In genomic region chr21:32469628-32470027, GRCh38 we compare ENCODE assay signal across 22 cellular contexts. TPM values are rescaled to one million over a fixed set of nuclear protein-coding genes. Genes with fewer than 3 reads are reported as not detected.
DNase-seq lines count a peak whose midpoint lies in the region; ATAC-seq and TF ChIP-seq lines count a peak whose summit lies in the region.
"Had no signal": no experiment of that assay in that cellular context is flagged by ENCODE, and none has a peak within 500 bp of the region (broad histone marks: within the 10 kb centered on the region; RNA-seq: fewer than 3 reads in every experiment).

No MANE protein-coding gene starts in this region.

- H3K36me3 ChIP-seq in HEK293 (ENCODE audit: control insufficient read depth in 2 of 2, insufficient read depth in 1 of 2, low read length in 2 of 2), result no peaks in the 10 kb centered on the region; a peak in 1 of 3 replicates
- H3K36me3 ChIP-seq: BE2C; BLaER1 treated with 17β-estradiol and CSF1 and Interleukin-3, amounts not matched to agents 10 nM and 100 nM had no signal

- CTCF ChIA-PET in HEK293 (lab: Yijun Ruan, JAX), result no interaction called here

- peaks cover 3% of the 10 kb centered on the region for H3K27me3 Mint-ChIP-seq in chondrocyte (ENCODE audit: low read depth)
- H3K27me3 Mint-ChIP-seq in stimulated activated memory B cell treated with anti-CD40 and anti-IgM and Interleukin-4, amounts not matched to agents 10 μg/mL and 1 μg/mL and 100 μg/mL, for 72 hours, result no peaks in the 10 kb centered on the region
- H3K27me3 Mint-ChIP-seq: CD4-positive, alpha-beta T cell; CD8-positive, alpha-beta memory T cell had no signal

- H3K27ac Mint-ChIP-seq in chondrocyte (ENCODE audit: unreplicated experiment), result no peak overlapping the region
- H3K27ac Mint-ChIP-seq in stimulated activated memory B cell treated with anti-CD40 and anti-IgM and Interleukin-4, amounts not matched to agents 10 μg/mL and 1 μg/mL and 100 μg/mL, for 72 hours, result no peak overlapping the region
- H3K27ac Mint-ChIP-seq: CD14-positive monocyte; CD4-positive, alpha-beta T cell; GM23338; H9 had no signal

- H3K9me3 ChIP-seq in HEK293 (ENCODE audit: control insufficient read depth, insufficient read depth, low read depth, low read length), result no peaks in the 10 kb centered on the region
- H3K9me3 ChIP-seq: BE2C; BLaER1 treated with 17β-estradiol and CSF1 and Interleukin-3, amounts not matched to agents 10 nM and 100 nM had no signal

- peaks cover 9% of the 10 kb centered on the region for H3K4me1 Mint-ChIP-seq in chondrocyte (ENCODE audit: low read depth)
- no peaks in the 10 kb centered on the region for H3K4me1 Mint-ChIP-seq in stimulated activated memory B cell treated with anti-CD40 and anti-IgM and Interleukin-4, amounts not matched to agents 10 μg/mL and 1 μg/mL and 100 μg/mL, for 72 hours
- H3K4me1 Mint-ChIP-seq: CD14-positive monocyte; CD8-positive, alpha-beta memory T cell had no signal

- H3K36me3 Mint-ChIP-seq in chondrocyte (ENCODE audit: low read depth), result peaks cover 1% of the 10 kb centered on the region
- no peaks in the 10 kb centered on the region for H3K36me3 Mint-ChIP-seq in stimulated activated memory B cell treated with anti-CD40 and anti-IgM and Interleukin-4, amounts not matched to agents 10 μg/mL and 1 μg/mL and 100 μg/mL, for 72 hours

- POLR2A ChIA-PET in HEK293 (lab: Yijun Ruan, JAX), result no interaction called here

- no peak overlapping the region for H3K4me3 ChIP-seq in HEK293 (ENCODE audit: low read depth, low read length)
- H3K4me3 ChIP-seq: BLaER1 treated with 17β-estradiol and CSF1 and Interleukin-3, amounts not matched to agents 10 nM and 100 nM; GM12878; GM23338 had no signal

- H3K4me3 Mint-ChIP-seq in chondrocyte (ENCODE audit: unreplicated experiment), result no peak overlapping the region
- no peak overlapping the region for H3K4me3 Mint-ChIP-seq in stimulated activated memory B cell treated with anti-CD40 and anti-IgM and Interleukin-4, amounts not matched to agents 10 μg/mL and 1 μg/mL and 100 μg/mL, for 72 hours
- H3K4me3 Mint-ChIP-seq: CD14-positive monocyte; CD4-positive, alpha-beta T cell; CD8-positive, alpha-beta memory T cell; GM23338; H9 had no signal

- TF ChIP-seq CTCF in HEK293 (tag by site-specific recombination; IDR thresholded peaks at IDR 0.05), result no peak
- TF ChIP-seq CTCF in chondrocyte (IDR thresholded peaks at IDR 0.05), result no peak

- ATAC-seq in HG03097 (IDR thresholded peaks at IDR 0.05; ENCODE audit: low FRiP score, unreplicated experiment), result no peak
- ATAC-seq in stimulated activated memory B cell treated with anti-CD40 and anti-IgM and Interleukin-4, amounts not matched to agents 10 μg/mL and 1 μg/mL and 100 μg/mL, for 72 hours, result no peak
- ATAC-seq: GM12878, GM23338 had no signal

- peak; percentile 19 for DNase-seq in activated effector memory CD4-positive, alpha-beta T cell treated with anti-CD3 and anti-CD28 coated beads, Interleukin-2, amount 50 U/mL, for 16 hours
- DNase-seq in activated effector memory CD4-positive, alpha-beta T cell treated with Interleukin-2 at 50 U/mL for 16 hours, result no peak
- peak; percentile 9 for DNase-seq in chondrocyte (ENCODE audit: low spot score)
- DNase-seq in cortex of kidney (lab: John Stamatoyannopoulos, UW), result no peak
- DNase-seq: ACHN; AML-193; BE2C; CD4-positive, alpha-beta T cell; CD8-positive, alpha-beta memory T cell; DMS 273 treated with DMSO at 0.1 percent for 48 hours; DMS79; EL; GDM1; H9 had no signal

- H3K9me3 Mint-ChIP-seq in chondrocyte (ENCODE audit: low read depth), result no peaks in the 10 kb centered on the region
- no peaks in the 10 kb centered on the region for H3K9me3 Mint-ChIP-seq in stimulated activated memory B cell treated with anti-CD40 and anti-IgM and Interleukin-4, amounts not matched to agents 10 μg/mL and 1 μg/mL and 100 μg/mL, for 72 hours
- H3K9me3 Mint-ChIP-seq: CD14-positive monocyte; CD4-positive, alpha-beta T cell; CD8-positive, alpha-beta memory T cell; GM23338; H9 had no signal

- no peaks in the 10 kb centered on the region for H3K4me1 ChIP-seq in HEK293 (ENCODE audit: control insufficient read depth, insufficient read depth, low read length)
- H3K4me1 ChIP-seq: BE2C; BLaER1 treated with 17β-estradiol and CSF1 and Interleukin-3, amounts not matched to agents 10 nM and 100 nM had no signal

- H3K27ac ChIP-seq in HEK293 (ENCODE audit: extremely low read depth, low read depth, low read length), result no peak overlapping the region
- H3K27ac ChIP-seq: 22Rv1; BLaER1 treated with 17β-estradiol and CSF1 and Interleukin-3, amounts not matched to agents 10 nM and 100 nM had no signal

TF ChIP-seq in HEK293, 187 proteins besides CTCF, POLR2A, EP300 and RAD21:
- TF ChIP-seq ZNF10 (tag by site-specific recombination; IDR thresholded peaks at IDR 0.05) (peak; percentile 88), PRDM6 (tag by site-specific recombination; IDR thresholded peaks at IDR 0.05) (no peak)

RNA-seq across cellular contexts. Expression of gene EVA1C, which starts 57.1 kb away (rescaled TPM):
- total RNA-seq in chondrocyte, result 1.5 to 2.0 TPM (median 1.6 TPM) in 3 replicates
- total RNA-seq: GM12878 had no signal

Comparison
In these comparisons a context has a peak if more than half of its experiments do, and no peak if none do; other contexts are left out.
1. DNase-seq: peak in activated effector memory CD4-positive, alpha-beta T cell treated with anti-CD3 and anti-CD28 coated beads, Interleukin-2, amount 50 U/mL, for 16 hours (single experiment) and chondrocyte (single experiment); none in activated effector memory CD4-positive, alpha-beta T cell treated with Interleukin-2 at 50 U/mL for 16 hours (single experiment) and cortex of kidney (single experiment).